8 cellular contexts compared by ENCODE assay signal in the genomic region with DNA sequence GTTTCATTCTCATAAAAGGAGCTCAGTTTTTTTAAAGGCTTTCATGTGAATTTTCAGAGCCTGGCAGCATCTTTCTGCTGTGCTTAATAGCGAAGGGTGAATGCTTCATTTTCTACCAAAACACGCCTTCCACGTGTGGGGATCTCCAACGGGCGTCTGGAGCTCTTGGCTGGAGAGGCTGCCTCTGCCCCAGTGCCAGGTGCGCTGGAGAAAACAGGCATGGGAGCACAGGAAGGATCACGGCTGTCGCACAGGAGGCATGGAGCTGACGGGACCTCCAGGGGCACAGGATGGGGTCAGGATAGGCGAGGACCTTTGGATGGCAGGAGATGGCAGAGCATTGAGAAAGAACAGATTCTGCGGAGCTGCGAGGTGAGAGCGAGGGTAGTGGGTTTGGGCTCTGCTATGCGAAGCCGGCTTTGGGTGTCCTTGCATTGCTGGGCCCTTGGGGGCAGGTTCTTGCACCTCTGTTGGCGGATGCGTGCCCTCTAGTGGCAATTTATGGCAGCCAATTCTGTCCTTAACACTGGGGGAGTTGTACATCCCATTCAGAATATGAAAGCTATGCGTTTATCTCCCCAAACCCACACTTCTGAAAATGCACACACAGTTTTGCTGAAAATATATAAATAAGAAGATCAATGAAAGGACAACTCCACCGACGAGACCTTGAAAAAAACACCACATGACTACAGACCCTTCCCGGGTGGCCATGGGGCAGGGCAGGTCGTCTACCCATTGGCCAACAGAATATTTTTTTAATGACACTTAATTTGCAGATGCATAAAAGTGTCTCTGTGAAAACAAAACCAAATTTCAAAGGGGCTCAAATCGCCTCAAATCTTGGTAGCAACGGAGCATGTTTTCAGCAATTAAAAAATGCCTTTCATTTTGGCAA.
DNase-seq lines count a peak whose midpoint lies in the region; ATAC-seq and TF ChIP-seq lines count a peak whose summit lies in the region.

No MANE protein-coding gene starts in this region.

- H3K4me3 Mint-ChIP-seq in endothelial cell (ENCODE audit: unreplicated experiment) (no peak overlapping the region), neural crest cell (no peak overlapping the region)

- H3K27ac Mint-ChIP-seq in endothelial cell (ENCODE audit: unreplicated experiment) (no peak overlapping the region), neural crest cell (ENCODE audit: unreplicated experiment) (no peak overlapping the region)

- TF ChIP-seq CTCF in LNCAP (IDR thresholded peaks at IDR 0.05) (peak; percentile 94), endothelial cell (IDR thresholded peaks at IDR 0.05; ENCODE audit: unreplicated experiment) (peak; percentile 64), neural crest cell (conservative IDR thresholded peaks at IDR 0.05) (peak; percentile 81)

- H3K27me3 Mint-ChIP-seq in endothelial cell (ENCODE audit: unreplicated experiment) (no peaks in the 10 kb centered on the region), neural crest cell (ENCODE audit: low read depth) (no peaks in the 10 kb centered on the region)

- ATAC-seq in GM21786 (IDR thresholded peaks at IDR 0.05; ENCODE audit: unreplicated experiment) = peak; percentile 76

- no peaks in the 10 kb centered on the region for H3K36me3 Mint-ChIP-seq in endothelial cell (ENCODE audit: low read depth, unreplicated experiment)
- H3K36me3 Mint-ChIP-seq in neural crest cell (ENCODE audit: low read depth) = no peaks in the 10 kb centered on the region

- no peaks in the 10 kb centered on the region for H3K9me3 Mint-ChIP-seq in endothelial cell (ENCODE audit: unreplicated experiment)
- H3K9me3 Mint-ChIP-seq in neural crest cell = no peaks in the 10 kb centered on the region

- H3K4me1 Mint-ChIP-seq in endothelial cell (ENCODE audit: unreplicated experiment) = no peaks in the 10 kb centered on the region
- H3K4me1 Mint-ChIP-seq in neural crest cell = no peaks in the 10 kb centered on the region

- DNase-seq in activated CD8-positive, alpha-beta memory T cell treated with anti-CD3 and anti-CD28 coated beads for 24 hours = peak; percentile 63
- no peak for DNase-seq in activated CD8-positive, alpha-beta memory T cell treated with anti-CD3 and anti-CD28 coated beads, Interleukin-2, amount 50 U/mL, for 4 hours
- DNase-seq in SKM-1 (lab: John Stamatoyannopoulos, UW; ENCODE audit: unreplicated experiment) = peak; percentile 53
- DNase-seq in endothelial cell (ENCODE audit: low spot score) = peak; percentile 72
- DNase-seq in neural crest cell (ENCODE audit: low read depth, low spot score) = peak; percentile 64
- DNase-seq in T1000 (lab: John Stamatoyannopoulos, UW) = no peak

Comparison
In these comparisons a context has a peak if more than half of its experiments do, and no peak if none do; other contexts are left out.
1. DNase-seq: peak in activated CD8-positive, alpha-beta memory T cell treated with anti-CD3 and anti-CD28 coated beads for 24 hours (single experiment), SKM-1 (single experiment), endothelial cell (single experiment) and neural crest cell (single experiment); none in activated CD8-positive, alpha-beta memory T cell treated with anti-CD3 and anti-CD28 coated beads, Interleukin-2, amount 50 U/mL, for 4 hours (single experiment) and T1000 (single experiment).
2. Peak in every context shown above with its lines, with median percentiles within 50 percentile points of each other: CTCF ChIP-seq.